Comparison of ENCODE assay signal across 13 cellular contexts in the genomic region with DNA sequence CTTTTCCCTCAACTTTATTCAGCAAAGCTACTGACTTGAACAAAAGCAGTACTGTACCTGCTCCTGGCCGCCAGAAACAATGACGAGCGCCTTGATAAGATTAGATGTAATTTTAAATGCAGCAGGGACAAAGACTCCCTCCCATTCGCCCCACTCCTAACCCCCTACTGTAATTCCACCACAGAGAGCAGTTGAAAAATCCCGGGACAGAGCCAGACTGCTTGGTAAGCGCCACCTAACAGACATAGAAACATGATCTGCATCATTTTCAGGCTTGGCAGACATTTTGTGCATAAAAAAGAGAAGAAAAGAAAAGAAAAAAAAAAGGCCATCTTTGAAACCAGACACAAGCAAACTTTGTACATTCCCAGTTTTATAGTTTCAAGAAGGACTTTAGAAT.
A peak's percentile ranks its signal among the peaks of the same experiment; 100 is the strongest.
DNase-seq lines count a peak whose midpoint lies in the region; ATAC-seq and TF ChIP-seq lines count a peak whose summit lies in the region.
"Had no signal": no experiment of that assay in that cellular context is flagged by ENCODE, and none has a peak within 500 bp of the region (broad histone marks: within the 10 kb centered on the region; RNA-seq: fewer than 3 reads in every experiment).

No MANE protein-coding gene starts in this region.

- H2AFZ ChIP-seq in PC-9 = peak overlapping the region; percentile 58; the same call in 1 of the 2 replicates

- H3K4me1 ChIP-seq in PC-9 (replicated peaks; ENCODE audit: insufficient read depth) (no peaks in the 10 kb centered on the region), prostate gland (replicated peaks) (no peaks in the 10 kb centered on the region)
- no peaks in the 10 kb centered on the region for H3K4me1 ChIP-seq in CD8-positive, alpha-beta memory T cell (ENCODE audit: insufficient read depth, low read length)
- H3K4me1 ChIP-seq: SJSA1 had no signal

- no peak overlapping the region for H3K27ac Mint-ChIP-seq in effector memory CD8-positive, alpha-beta T cell
- no peak overlapping the region for H3K27ac Mint-ChIP-seq in CD8-positive, alpha-beta memory T cell
- H3K27ac Mint-ChIP-seq: activated CD4-positive, alpha-beta memory T cell treated with anti-CD3 and anti-CD28 coated beads for 36 hours; activated T-helper 17 cell treated with anti-CD3 and anti-CD28 coated beads, Interleukin-2, amount 50 U/mL, for 72 hours had no signal

- TF ChIP-seq CTCF in PC-9 (conservative IDR thresholded peaks at IDR 0.05) = no peak
- no peak for TF ChIP-seq CTCF in epithelial cell of esophagus (IDR thresholded peaks at IDR 0.05; ENCODE audit: insufficient read depth, low read depth, low read length, missing control alignments)
- no peak for TF ChIP-seq CTCF in prostate gland (IDR thresholded peaks at IDR 0.05)
- TF ChIP-seq CTCF in foreskin fibroblast (IDR thresholded peaks at IDR 0.05; ENCODE audit: low read depth, low read length) = no peak

- no TSS peak for BruUV-seq in PC-9 (replicated peaks; lab: Mats Ljungman, UMichigan)

- H3K4me1 Mint-ChIP-seq in effector memory CD8-positive, alpha-beta T cell (ENCODE audit: low read depth in 2 of 2) = no peaks in the 10 kb centered on the region
- H3K4me1 Mint-ChIP-seq in CD8-positive, alpha-beta memory T cell = no peaks in the 10 kb centered on the region
- H3K4me1 Mint-ChIP-seq: activated T-helper 17 cell treated with anti-CD3 and anti-CD28 coated beads, Interleukin-2, amount 50 U/mL, for 72 hours had no signal

- H3K36me3 ChIP-seq in PC-9 (ENCODE audit: low read depth) = no peaks in the 10 kb centered on the region
- no peaks in the 10 kb centered on the region for H3K36me3 ChIP-seq in prostate gland
- no peaks in the 10 kb centered on the region for H3K36me3 ChIP-seq in CD8-positive, alpha-beta memory T cell (ENCODE audit: insufficient read depth, low read length)
- H3K36me3 ChIP-seq: SJSA1 had no signal

- H3K27me3 ChIP-seq in PC-9 (ENCODE audit: insufficient read depth, low read depth) = no peaks in the 10 kb centered on the region
- no peaks in the 10 kb centered on the region for H3K27me3 ChIP-seq in prostate gland (replicated peaks; ENCODE audit: insufficient read depth)
- no peaks in the 10 kb centered on the region for H3K27me3 ChIP-seq in CD8-positive, alpha-beta memory T cell (ENCODE audit: insufficient read depth, low read length, poor library complexity, severe bottlenecking)
- H3K27me3 ChIP-seq: SJSA1 had no signal

- H3K79me2 ChIP-seq in PC-9 (ENCODE audit: low read depth) = no peaks in the 10 kb centered on the region

- H3K9me3 ChIP-seq in PC-9 (ENCODE audit: insufficient read depth, low read depth) (no peaks in the 10 kb centered on the region), prostate gland (no peaks in the 10 kb centered on the region)
- no peaks in the 10 kb centered on the region for H3K9me3 ChIP-seq in CD8-positive, alpha-beta memory T cell (ENCODE audit: low read length)
- H3K9me3 ChIP-seq: SJSA1 had no signal

- H3K36me3 Mint-ChIP-seq in effector memory CD8-positive, alpha-beta T cell (ENCODE audit: insufficient read depth) = no peaks in the 10 kb centered on the region
- H3K36me3 Mint-ChIP-seq in CD8-positive, alpha-beta memory T cell = no peaks in the 10 kb centered on the region
- H3K36me3 Mint-ChIP-seq: activated CD4-positive, alpha-beta memory T cell treated with anti-CD3 and anti-CD28 coated beads for 36 hours had no signal

- no peak overlapping the region for H3K4me3 Mint-ChIP-seq in effector memory CD8-positive, alpha-beta T cell
- no peak overlapping the region for H3K4me3 Mint-ChIP-seq in CD8-positive, alpha-beta memory T cell
- H3K4me3 Mint-ChIP-seq: activated CD4-positive, alpha-beta memory T cell treated with anti-CD3 and anti-CD28 coated beads for 36 hours; activated T-helper 17 cell treated with anti-CD3 and anti-CD28 coated beads, Interleukin-2, amount 50 U/mL, for 72 hours had no signal

- CTCF ChIA-PET in HEK293T (lab: Yijun Ruan, JAX) (no interaction called here), PC-9 (lab: Charles Lee) (no interaction called here)
- CTCF ChIA-PET in CD8-positive, alpha-beta memory T cell (lab: Charles Lee) = no interaction called here

- POLR2A ChIA-PET in HEK293T (lab: Yijun Ruan, JAX) = no interaction called here
- POLR2A ChIA-PET in PC-9 (lab: Charles Lee; ENCODE audit: unreplicated experiment) = no interaction called here
- POLR2A ChIA-PET in CD8-positive, alpha-beta memory T cell (lab: Charles Lee) = no interaction called here

- intact Hi-C loops in PC-9 (cut with micrococcal nuclease; ENCODE audit: unreplicated experiment) = no loop called here
- intact Hi-C loops in prostate gland (cut with DNase I) = no loop called here

- 24% methylated on average over 6 of the region's 6 CpGs for WGBS in prostate gland

- TF ChIP-seq POLR2A in prostate gland (IDR thresholded peaks at IDR 0.05) = no peak

- H3F3A ChIP-seq in PC-9 (ENCODE audit: insufficient read depth, low read depth) = no peaks in the 10 kb centered on the region

- H3K27ac ChIP-seq in PC-9 (no peak overlapping the region), prostate gland (peak overlapping the region; percentile 21 to 56)
- H3K27ac ChIP-seq in CD8-positive, alpha-beta memory T cell (ENCODE audit: low read depth, low read length) = no peak overlapping the region
- H3K27ac ChIP-seq: SJSA1 had no signal

- no peaks in the 10 kb centered on the region for H3K27me3 Mint-ChIP-seq in effector memory CD8-positive, alpha-beta T cell
- no peaks in the 10 kb centered on the region for H3K27me3 Mint-ChIP-seq in CD8-positive, alpha-beta memory T cell
- H3K27me3 Mint-ChIP-seq: activated CD4-positive, alpha-beta memory T cell treated with anti-CD3 and anti-CD28 coated beads for 36 hours; activated T-helper 17 cell treated with anti-CD3 and anti-CD28 coated beads, Interleukin-2, amount 50 U/mL, for 72 hours had no signal

- H3K4me2 ChIP-seq in PC-9 = no peak overlapping the region

- peak; percentile 37 for DNase-seq in HEK293T (ENCODE audit: extremely low spot score)
- DNase-seq in PC-9 = no peak
- peak; percentile 11 for DNase-seq in epithelial cell of esophagus (ENCODE audit: low read depth)
- no peak for DNase-seq in prostate gland (ENCODE audit: low spot score)
- no peak for DNase-seq in ecto neural progenitor cell (ENCODE audit: low spot score)
- DNase-seq in foreskin fibroblast = no peak
- no peak for DNase-seq in effector memory CD8-positive, alpha-beta T cell
- DNase-seq in CD8-positive, alpha-beta memory T cell = no peak
- DNase-seq: activated CD4-positive, alpha-beta memory T cell treated with anti-CD3 and anti-CD28 coated beads for 36 hours; amniotic stem cell; NCI-H2029 treated with DMSO at 0.1 percent for 48 hours had no signal

- peaks cover 0 to 8% of the 10 kb centered on the region in 2 donors for H3K9me3 Mint-ChIP-seq in effector memory CD8-positive, alpha-beta T cell
- peaks cover 0 to 17% (median 3%) of the 10 kb centered on the region in 5 donors for H3K9me3 Mint-ChIP-seq in CD8-positive, alpha-beta memory T cell
- H3K9me3 Mint-ChIP-seq: activated CD4-positive, alpha-beta memory T cell treated with anti-CD3 and anti-CD28 coated beads for 36 hours had no signal

- H3K4me3 ChIP-seq in PC-9 (no peak overlapping the region), epithelial cell of esophagus (ENCODE audit: low read length) (peak overlapping the region; percentile 19), prostate gland (no peak overlapping the region), foreskin fibroblast (ENCODE audit: low read depth in 1 of 2, low read length in 2 of 2) (no peak overlapping the region)
- no peak overlapping the region for H3K4me3 ChIP-seq in CD8-positive, alpha-beta memory T cell (ENCODE audit: low read length)
- H3K4me3 ChIP-seq: SJSA1 had no signal

- H4K20me1 ChIP-seq in PC-9 (ENCODE audit: insufficient read depth) = no peaks in the 10 kb centered on the region

- no peak for ATAC-seq in effector memory CD8-positive, alpha-beta T cell (replicated peaks)
- ATAC-seq: activated T-helper 17 cell treated with anti-CD3 and anti-CD28 coated beads, Interleukin-2, amount 50 U/mL, for 72 hours had no signal

- H3K9me2 ChIP-seq in PC-9 (ENCODE audit: insufficient read depth) = no peaks in the 10 kb centered on the region

TF ChIP-seq in HEK293T, 16 proteins besides CTCF, POLR2A, EP300 and RAD21:
- TF ChIP-seq L3MBTL2 (conservative IDR thresholded peaks at IDR 0.05) = no peak
- TF ChIP-seq ZNF384 (IDR thresholded peaks at IDR 0.05) = peak; percentile 68

Comparison
In these comparisons a context has a peak if more than half of its experiments do, and no peak if none do; other contexts are left out.
1. DNase-seq: peak in HEK293T (single experiment) and epithelial cell of esophagus (single experiment); none in PC-9 (0 of 2), prostate gland (single experiment), ecto neural progenitor cell (single experiment), foreskin fibroblast (0 of 2), effector memory CD8-positive, alpha-beta T cell (0 of 3) and CD8-positive, alpha-beta memory T cell (0 of 5).
2. H3K27ac ChIP-seq: peak in prostate gland (2 of 2); none in PC-9 (single experiment) and CD8-positive, alpha-beta memory T cell (single experiment).